Comparison of ENCODE assay signal across 1 cellular context in genomic region chr19:51131780-51132680, GRCh38.
TF ChIP-seq lines count a peak whose summit lies in the region.

No MANE protein-coding gene starts in this region.

TF ChIP-seq in K562, 482 proteins besides CTCF, POLR2A, EP300 and RAD21 (continued from another document and continues in another):
- no peak for TF ChIP-seq ZNF398 (CRISPR knock-in tag; IDR thresholded peaks at IDR 0.05)
- TF ChIP-seq CXXC5 (CRISPR knock-in tag; IDR thresholded peaks at IDR 0.05) = peak; percentile 83
- no peak for TF ChIP-seq ZNF165 (CRISPR knock-in tag; IDR thresholded peaks at IDR 0.05; ENCODE audit: borderline replicate concordance)
- no peak for TF ChIP-seq GATA2 (CRISPR knock-in tag; IDR thresholded peaks at IDR 0.05)
- no peak for TF ChIP-seq KAT2B (IDR thresholded peaks at IDR 0.05; ENCODE audit: low read depth, low read length)
- TF ChIP-seq, protein P1, sequence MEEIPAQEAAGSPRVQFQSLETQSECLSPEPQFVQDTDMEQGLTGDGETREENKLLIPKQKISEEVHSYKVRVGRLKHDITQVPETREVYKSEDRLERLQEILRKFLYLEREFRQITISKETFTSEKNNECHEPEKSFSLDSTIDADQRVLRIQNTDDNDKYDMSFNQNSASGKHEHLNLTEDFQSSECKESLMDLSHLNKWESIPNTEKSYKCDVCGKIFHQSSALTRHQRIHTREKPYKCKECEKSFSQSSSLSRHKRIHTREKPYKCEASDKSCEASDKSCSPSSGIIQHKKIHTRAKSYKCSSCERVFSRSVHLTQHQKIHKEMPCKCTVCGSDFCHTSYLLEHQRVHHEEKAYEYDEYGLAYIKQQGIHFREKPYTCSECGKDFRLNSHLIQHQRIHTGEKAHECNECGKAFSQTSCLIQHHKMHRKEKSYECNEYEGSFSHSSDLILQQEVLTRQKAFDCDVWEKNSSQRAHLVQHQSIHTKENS (CRISPR knock-in tag; IDR thresholded peaks at IDR 0.05) = no peak
- no peak for TF ChIP-seq RNF219 (CRISPR knock-in tag; IDR thresholded peaks at IDR 0.05)
- no peak for TF ChIP-seq ZNF445 (CRISPR knock-in tag; IDR thresholded peaks at IDR 0.05; ENCODE audit: low read depth)
- no peak for TF ChIP-seq POU5F1 (IDR thresholded peaks at IDR 0.05; ENCODE audit: borderline replicate concordance, low read depth, low read length, partially characterized antibody)
- no peak for TF ChIP-seq DIDO1 (tag; IDR thresholded peaks at IDR 0.05; ENCODE audit: low read depth)
- no peak for TF ChIP-seq CREB1 (IDR thresholded peaks at IDR 0.05)
- no peak for TF ChIP-seq CREB1 (CRISPR knock-in tag; IDR thresholded peaks at IDR 0.05)
- TF ChIP-seq PHF20 (IDR thresholded peaks at IDR 0.05; ENCODE audit: partially characterized antibody) = no peak
- TF ChIP-seq HNRNPK (IDR thresholded peaks at IDR 0.05; ENCODE audit: low read depth, low read length, poor library complexity, severe bottlenecking) = no peak
- TF ChIP-seq SPI1 (IDR thresholded peaks at IDR 0.05; ENCODE audit: borderline replicate concordance, low read depth, low read length) = no peak
- no peak for TF ChIP-seq ZNF253 (CRISPR knock-in tag; conservative IDR thresholded peaks at IDR 0.05)
- no peak for TF ChIP-seq JUN (IDR thresholded peaks at IDR 0.05; ENCODE audit: borderline replicate concordance, low read depth, low read length)
- no peak for TF ChIP-seq JUN (CRISPR knock-in tag; IDR thresholded peaks at IDR 0.05; ENCODE audit: borderline replicate concordance)
- no peak for TF ChIP-seq TCF7L2 (IDR thresholded peaks at IDR 0.05; ENCODE audit: low read depth, low read length)
- TF ChIP-seq, protein P2, sequence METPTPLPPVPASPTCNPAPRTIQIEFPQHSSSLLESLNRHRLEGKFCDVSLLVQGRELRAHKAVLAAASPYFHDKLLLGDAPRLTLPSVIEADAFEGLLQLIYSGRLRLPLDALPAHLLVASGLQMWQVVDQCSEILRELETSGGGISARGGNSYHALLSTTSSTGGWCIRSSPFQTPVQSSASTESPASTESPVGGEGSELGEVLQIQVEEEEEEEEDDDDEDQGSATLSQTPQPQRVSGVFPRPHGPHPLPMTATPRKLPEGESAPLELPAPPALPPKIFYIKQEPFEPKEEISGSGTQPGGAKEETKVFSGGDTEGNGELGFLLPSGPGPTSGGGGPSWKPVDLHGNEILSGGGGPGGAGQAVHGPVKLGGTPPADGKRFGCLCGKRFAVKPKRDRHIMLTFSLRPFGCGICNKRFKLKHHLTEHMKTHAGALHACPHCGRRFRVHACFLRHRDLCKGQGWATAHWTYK (CRISPR knock-in tag; IDR thresholded peaks at IDR 0.05) = peak; percentile 62; the same call in 1 of the 2 replicates
- TF ChIP-seq ZBTB7A (IDR thresholded peaks at IDR 0.05; ENCODE audit: borderline replicate concordance, control insufficient read depth, low read depth, low read length) = no peak
- TF ChIP-seq ZKSCAN1 (IDR thresholded peaks at IDR 0.05; ENCODE audit: low read depth, low read length) = no peak; the same call in 1 of the 2 replicates
- TF ChIP-seq FIP1L1 (IDR thresholded peaks at IDR 0.05; ENCODE audit: low read depth, low read length, poor library complexity, severe bottlenecking) = no peak
- peak; percentile 60 for TF ChIP-seq ZFX (CRISPR knock-in tag; IDR thresholded peaks at IDR 0.05)
- TF ChIP-seq, protein P3, sequence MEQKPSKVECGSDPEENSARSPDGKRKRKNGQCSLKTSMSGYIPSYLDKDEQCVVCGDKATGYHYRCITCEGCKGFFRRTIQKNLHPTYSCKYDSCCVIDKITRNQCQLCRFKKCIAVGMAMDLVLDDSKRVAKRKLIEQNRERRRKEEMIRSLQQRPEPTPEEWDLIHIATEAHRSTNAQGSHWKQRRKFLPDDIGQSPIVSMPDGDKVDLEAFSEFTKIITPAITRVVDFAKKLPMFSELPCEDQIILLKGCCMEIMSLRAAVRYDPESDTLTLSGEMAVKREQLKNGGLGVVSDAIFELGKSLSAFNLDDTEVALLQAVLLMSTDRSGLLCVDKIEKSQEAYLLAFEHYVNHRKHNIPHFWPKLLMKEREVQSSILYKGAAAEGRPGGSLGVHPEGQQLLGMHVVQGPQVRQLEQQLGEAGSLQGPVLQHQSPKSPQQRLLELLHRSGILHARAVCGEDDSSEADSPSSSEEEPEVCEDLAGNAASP (IDR thresholded peaks at IDR 0.05) = no peak
- no peak for TF ChIP-seq USF2 (CRISPR knock-in tag; IDR thresholded peaks at IDR 0.05)
- no peak for TF ChIP-seq HDAC8 (tag; IDR thresholded peaks at IDR 0.05)
- no peak for TF ChIP-seq GATAD2B (IDR thresholded peaks at IDR 0.05; ENCODE audit: borderline replicate concordance)
- TF ChIP-seq RFX5 (IDR thresholded peaks at IDR 0.05; ENCODE audit: low read depth, low read length) = no peak
- TF ChIP-seq, protein P4, sequence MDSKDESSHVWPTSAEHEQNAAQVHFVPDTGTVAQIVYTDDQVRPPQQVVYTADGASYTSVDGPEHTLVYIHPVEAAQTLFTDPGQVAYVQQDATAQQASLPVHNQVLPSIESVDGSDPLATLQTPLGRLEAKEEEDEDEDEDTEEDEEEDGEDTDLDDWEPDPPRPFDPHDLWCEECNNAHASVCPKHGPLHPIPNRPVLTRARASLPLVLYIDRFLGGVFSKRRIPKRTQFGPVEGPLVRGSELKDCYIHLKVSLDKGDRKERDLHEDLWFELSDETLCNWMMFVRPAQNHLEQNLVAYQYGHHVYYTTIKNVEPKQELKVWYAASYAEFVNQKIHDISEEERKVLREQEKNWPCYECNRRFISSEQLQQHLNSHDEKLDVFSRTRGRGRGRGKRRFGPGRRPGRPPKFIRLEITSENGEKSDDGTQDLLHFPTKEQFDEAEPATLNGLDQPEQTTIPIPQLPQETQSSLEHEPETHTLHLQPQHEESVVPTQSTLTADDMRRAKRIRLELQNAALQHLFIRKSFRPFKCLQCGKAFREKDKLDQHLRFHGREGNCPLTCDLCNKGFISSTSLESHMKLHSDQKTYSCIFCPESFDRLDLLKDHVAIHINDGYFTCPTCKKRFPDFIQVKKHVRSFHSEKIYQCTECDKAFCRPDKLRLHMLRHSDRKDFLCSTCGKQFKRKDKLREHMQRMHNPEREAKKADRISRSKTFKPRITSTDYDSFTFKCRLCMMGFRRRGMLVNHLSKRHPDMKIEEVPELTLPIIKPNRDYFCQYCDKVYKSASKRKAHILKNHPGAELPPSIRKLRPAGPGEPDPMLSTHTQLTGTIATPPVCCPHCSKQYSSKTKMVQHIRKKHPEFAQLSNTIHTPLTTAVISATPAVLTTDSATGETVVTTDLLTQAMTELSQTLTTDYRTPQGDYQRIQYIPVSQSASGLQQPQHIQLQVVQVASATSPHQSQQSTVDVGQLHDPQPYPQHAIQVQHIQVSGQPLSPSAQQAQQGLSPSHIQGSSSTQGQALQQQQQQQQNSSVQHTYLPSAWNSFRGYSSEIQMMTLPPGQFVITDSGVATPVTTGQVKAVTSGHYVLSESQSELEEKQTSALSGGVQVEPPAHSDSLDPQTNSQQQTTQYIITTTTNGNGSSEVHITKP (IDR thresholded peaks at IDR 0.05; ENCODE audit: partially characterized antibody) = peak; percentile 67
- no peak for TF ChIP-seq SMAD3 (CRISPR knock-in tag; conservative IDR thresholded peaks at IDR 0.05)
- no peak for TF ChIP-seq SLC30A9 (CRISPR knock-in tag; IDR thresholded peaks at IDR 0.05)
- no peak for TF ChIP-seq RERE (CRISPR knock-in tag; IDR thresholded peaks at IDR 0.05; ENCODE audit: borderline replicate concordance)
- TF ChIP-seq LARP7 (IDR thresholded peaks at IDR 0.05) = no peak
- TF ChIP-seq ZNF444 (CRISPR knock-in tag; IDR thresholded peaks at IDR 0.05) = no peak
- no peak for TF ChIP-seq NR2C2 (CRISPR knock-in tag; IDR thresholded peaks at IDR 0.05)
- peak; percentile 90 for TF ChIP-seq NR2C2 (tag; IDR thresholded peaks at IDR 0.05)
- TF ChIP-seq KDM2B (CRISPR knock-in tag; IDR thresholded peaks at IDR 0.05) = 0 out of 2 replicates have a peak, but pooled peaks have one; percentile 33
- TF ChIP-seq TGIF2 (CRISPR knock-in tag; IDR thresholded peaks at IDR 0.05) = no peak
- no peak for TF ChIP-seq ELF2 (CRISPR knock-in tag; IDR thresholded peaks at IDR 0.05)
- TF ChIP-seq NFYB (IDR thresholded peaks at IDR 0.05; ENCODE audit: extremely low read depth, insufficient read length) = no peak
- TF ChIP-seq ATF1 (CRISPR knock-in tag; IDR thresholded peaks at IDR 0.05) = no peak
- TF ChIP-seq ATF1 (tag; IDR thresholded peaks at IDR 0.05) = 0 out of 2 replicates have a peak, but pooled peaks have one; percentile 40
- peak; percentile 59 for TF ChIP-seq NCOR1 (IDR thresholded peaks at IDR 0.05)
- no peak for TF ChIP-seq NR0B1 (IDR thresholded peaks at IDR 0.05; ENCODE audit: partially characterized antibody)
